20 cellular contexts compared by ENCODE assay signal in genomic region chr6:125003070-125003469, GRCh38.
"Had no signal": no experiment of that assay in that cellular context is flagged by ENCODE, and none has a peak within 500 bp of the region (broad histone marks: within the 10 kb centered on the region; RNA-seq: fewer than 3 reads in every experiment).

No MANE protein-coding gene starts in this region.

- FAIRE-seq: bronchial epithelial cell had no signal

- H3K36me3 ChIP-seq: left lung, transverse colon, uterus had no signal

- H3K27ac ChIP-seq: foreskin keratinocyte, left lung, transverse colon had no signal

- H3K4me3 Mint-ChIP-seq: activated CD4-positive, alpha-beta T cell treated with anti-CD3 and anti-CD28 coated beads, Interleukin-2, amount 10 ng/mL, durations not matched to agents 24 days and 14 days; activated CD8-positive, alpha-beta T cell treated with anti-CD3 and anti-CD28 coated beads for 36 hours; activated naive CD4-positive, alpha-beta T cell treated with anti-CD3 and anti-CD28 coated beads, Interleukin-2, amount 10 ng/mL, durations not matched to agents 7 days and 5 days; activated naive CD8-positive, alpha-beta T cell treated with anti-CD3 and anti-CD28 coated beads, Interleukin-2, amount 50 U/mL, for 24 hours; dendritic cell treated with granulocyte-macrophage colony-stimulating factor and Interleukin-4, amounts not matched to agents 40 ng/mL and 50 ng/mL, for 4 days; naive thymus-derived CD4-positive, alpha-beta T cell had no signal

- H3K27ac Mint-ChIP-seq: activated CD4-positive, alpha-beta T cell treated with anti-CD3 and anti-CD28 coated beads, Interleukin-2, amount 10 ng/mL, durations not matched to agents 24 days and 14 days; activated CD8-positive, alpha-beta T cell treated with anti-CD3 and anti-CD28 coated beads for 36 hours; activated naive CD4-positive, alpha-beta T cell treated with anti-CD3 and anti-CD28 coated beads, Interleukin-2, amount 10 ng/mL, durations not matched to agents 7 days and 5 days; activated naive CD8-positive, alpha-beta T cell treated with anti-CD3 and anti-CD28 coated beads, Interleukin-2, amount 50 U/mL, for 24 hours; dendritic cell treated with granulocyte-macrophage colony-stimulating factor and Interleukin-4, amounts not matched to agents 40 ng/mL and 50 ng/mL, for 4 days; naive thymus-derived CD4-positive, alpha-beta T cell had no signal

- H3K9me3 Mint-ChIP-seq: activated CD4-positive, alpha-beta T cell treated with anti-CD3 and anti-CD28 coated beads, Interleukin-2, amount 10 ng/mL, durations not matched to agents 24 days and 14 days; activated CD8-positive, alpha-beta T cell treated with anti-CD3 and anti-CD28 coated beads for 36 hours; activated naive CD4-positive, alpha-beta T cell treated with anti-CD3 and anti-CD28 coated beads, Interleukin-2, amount 10 ng/mL, durations not matched to agents 7 days and 5 days; dendritic cell treated with granulocyte-macrophage colony-stimulating factor and Interleukin-4, amounts not matched to agents 40 ng/mL and 50 ng/mL, for 4 days had no signal

- H3K36me3 Mint-ChIP-seq: activated naive CD4-positive, alpha-beta T cell treated with anti-CD3 and anti-CD28 coated beads, Interleukin-2, amount 10 ng/mL, durations not matched to agents 7 days and 5 days had no signal

- H3K9me3 ChIP-seq: left lung, transverse colon, uterus had no signal

- H3K4me3 ChIP-seq: transverse colon had no signal

- H3K27me3 Mint-ChIP-seq: activated CD4-positive, alpha-beta T cell treated with anti-CD3 and anti-CD28 coated beads, Interleukin-2, amount 10 ng/mL, durations not matched to agents 24 days and 14 days; activated CD8-positive, alpha-beta T cell treated with anti-CD3 and anti-CD28 coated beads for 36 hours; activated naive CD4-positive, alpha-beta T cell treated with anti-CD3 and anti-CD28 coated beads, Interleukin-2, amount 10 ng/mL, durations not matched to agents 7 days and 5 days; activated naive CD8-positive, alpha-beta T cell treated with anti-CD3 and anti-CD28 coated beads, Interleukin-2, amount 50 U/mL, for 24 hours; dendritic cell treated with granulocyte-macrophage colony-stimulating factor and Interleukin-4, amounts not matched to agents 40 ng/mL and 50 ng/mL, for 4 days had no signal

- H3K4me1 Mint-ChIP-seq: activated CD4-positive, alpha-beta T cell treated with anti-CD3 and anti-CD28 coated beads, Interleukin-2, amount 10 ng/mL, durations not matched to agents 24 days and 14 days; activated naive CD4-positive, alpha-beta T cell treated with anti-CD3 and anti-CD28 coated beads, Interleukin-2, amount 10 ng/mL, durations not matched to agents 7 days and 5 days; activated naive CD8-positive, alpha-beta T cell treated with anti-CD3 and anti-CD28 coated beads, Interleukin-2, amount 50 U/mL, for 24 hours had no signal

- ATAC-seq: activated CD8-positive, alpha-beta T cell treated with anti-CD3 and anti-CD28 coated beads for 36 hours; activated naive CD8-positive, alpha-beta T cell treated with anti-CD3 and anti-CD28 coated beads, Interleukin-2, amount 50 U/mL, for 24 hours; foreskin keratinocyte; naive thymus-derived CD4-positive, alpha-beta T cell; stimulated activated naive CD8-positive, alpha-beta T cell treated with anti-CD3 and anti-CD28 coated beads, Interleukin-15, Interleukin-2, amounts not matched to agents 100 U/mL and 50 U/mL, for 24 hours had no signal

- H3K27me3 ChIP-seq: foreskin keratinocyte, left lung, transverse colon, uterus had no signal

- DNase-seq: activated CD4-positive, alpha-beta T cell treated with anti-CD3 and anti-CD28 coated beads, Interleukin-2, amount 10 ng/mL, durations not matched to agents 24 days and 14 days; activated CD4-positive, CD25-positive, alpha-beta regulatory T cell; activated CD8-positive, alpha-beta T cell treated with anti-CD3 and anti-CD28 coated beads for 36 hours; activated naive CD4-positive, alpha-beta T cell treated with anti-CD3 and anti-CD28 coated beads, Interleukin-2, amount 10 ng/mL, durations not matched to agents 7 days and 5 days; activated naive CD8-positive, alpha-beta T cell treated with anti-CD3 and anti-CD28 coated beads, Interleukin-2, amount 50 U/mL, for 24 hours; activated T-cell treated with anti-CD3 and anti-CD28 coated beads, Interleukin-2, amount 50 U/mL, for 1 hour; aorta; effector CD8-positive, alpha-beta T cell; foreskin keratinocyte; kidney; left lung; naive thymus-derived CD4-positive, alpha-beta T cell; posterior cingulate gyrus; stimulated activated naive CD8-positive, alpha-beta T cell treated with anti-CD3 and anti-CD28 coated beads, Interleukin-15, Interleukin-2, amounts not matched to agents 100 U/mL and 50 U/mL, for 24 hours; T-helper 1 cell; T-helper 9 cell; transverse colon; uterus had no signal
